Comparison of ENCODE assay signal across 10 cellular contexts in the genomic region with DNA sequence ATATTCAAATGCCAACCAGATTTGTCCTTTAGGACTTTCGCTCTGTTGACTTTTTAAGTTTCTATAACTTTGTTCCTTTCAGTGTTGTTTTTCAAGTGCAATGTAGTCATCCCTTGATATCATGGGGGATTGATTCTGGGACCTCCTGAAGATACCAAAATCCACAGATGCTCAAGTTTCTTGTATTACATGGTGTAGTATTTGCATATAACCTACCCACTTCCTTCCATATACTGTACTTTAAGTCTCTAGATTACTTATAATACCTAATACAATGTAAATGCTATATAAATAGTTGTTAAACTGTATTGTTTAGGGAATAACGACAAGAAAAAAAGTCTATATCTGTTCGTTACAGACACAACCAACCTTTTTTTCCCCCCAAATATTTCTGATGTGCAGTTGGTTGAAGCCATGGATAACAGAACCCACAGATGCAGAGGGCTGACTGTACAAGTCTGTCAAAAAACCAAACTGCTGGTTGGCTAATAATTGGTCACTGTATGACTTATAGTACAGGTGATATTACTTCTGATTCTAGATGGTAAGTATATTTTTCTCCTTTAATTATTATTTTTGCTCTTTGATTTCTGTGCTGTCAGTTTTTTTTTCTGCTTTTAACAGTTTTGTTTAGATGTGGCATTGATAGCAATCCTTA. TPM values are rescaled to one million over a fixed set of nuclear protein-coding genes. Genes with fewer than 3 reads are reported as not detected.
A peak's percentile ranks its signal among the peaks of the same experiment; 100 is the strongest.
DNase-seq lines count a peak whose midpoint lies in the region; ATAC-seq and TF ChIP-seq lines count a peak whose summit lies in the region.
"Had no signal": no experiment of that assay in that cellular context is flagged by ENCODE, and none has a peak within 500 bp of the region (broad histone marks: within the 10 kb centered on the region; RNA-seq: fewer than 3 reads in every experiment).

No MANE protein-coding gene starts in this region.

- H3K27me3 Mint-ChIP-seq in stimulated activated naive CD8-positive, alpha-beta T cell treated with anti-CD3 and anti-CD28 coated beads, Interleukin-15, amount 100 ng/mL, for 72 hours, result no peaks in the 10 kb centered on the region
- H3K27me3 Mint-ChIP-seq: activated CD4-positive, alpha-beta T cell treated with anti-CD3 and anti-CD28 coated beads, Interleukin-2, amount 10 ng/mL, durations not matched to agents 7 days and 5 days had no signal

- ATAC-seq in stimulated activated naive CD8-positive, alpha-beta T cell treated with anti-CD3 and anti-CD28 coated beads, Interleukin-15, amount 100 ng/mL, for 72 hours, result peak; percentile 75
- ATAC-seq in stimulated activated naive CD8-positive, alpha-beta T cell treated with anti-CD3 and anti-CD28 coated beads, Interleukin-15, Interleukin-2, amounts not matched to agents 100 U/mL and 50 U/mL, for 24 hours, result no peak
- ATAC-seq in HG02884 (IDR thresholded peaks at IDR 0.05; ENCODE audit: unreplicated experiment) (peak; percentile 60), upper lobe of right lung (no peak)

- H3K27me3 ChIP-seq in SU-DHL-6 (ENCODE audit: low read length) (no peaks in the 10 kb centered on the region), upper lobe of right lung (no peaks in the 10 kb centered on the region)

- peaks cover 12% of the 10 kb centered on the region; the same call in 1 of the 2 replicates for H3F3A ChIP-seq in SU-DHL-6 (ENCODE audit: insufficient read depth)

- H3K79me2 ChIP-seq in SU-DHL-6 (ENCODE audit: insufficient read depth, low read length), result peaks cover 99% of the 10 kb centered on the region

- DNase-seq in stimulated activated naive CD8-positive, alpha-beta T cell treated with anti-CD3 and anti-CD28 coated beads, Interleukin-15, amount 100 ng/mL, for 72 hours, result no peak
- no peak for DNase-seq in stimulated activated naive CD8-positive, alpha-beta T cell treated with anti-CD3 and anti-CD28 coated beads, Interleukin-15, Interleukin-2, amounts not matched to agents 100 U/mL and 50 U/mL, for 24 hours
- DNase-seq in upper lobe of right lung, result no peak
- no peak for DNase-seq in NCI-H146 (lab: John Stamatoyannopoulos, UW)
- DNase-seq in DMS79 (lab: John Stamatoyannopoulos, UW), result no peak
- DNase-seq: activated CD4-positive, alpha-beta T cell treated with anti-CD3 and anti-CD28 coated beads, Interleukin-2, amount 10 ng/mL, durations not matched to agents 7 days and 5 days had no signal

- peak overlapping the region in 1 of 2 donors; percentile 69 for H3K27ac Mint-ChIP-seq in stimulated activated naive CD8-positive, alpha-beta T cell treated with anti-CD3 and anti-CD28 coated beads, Interleukin-15, amount 100 ng/mL, for 72 hours
- H3K27ac Mint-ChIP-seq: activated CD4-positive, alpha-beta T cell treated with anti-CD3 and anti-CD28 coated beads, Interleukin-2, amount 10 ng/mL, durations not matched to agents 7 days and 5 days had no signal

- H3K9me2 ChIP-seq in SU-DHL-6 (replicated peaks; ENCODE audit: insufficient read depth, low read length), result no peaks in the 10 kb centered on the region

- peak overlapping the region; percentile 48 for H3K4me2 ChIP-seq in SU-DHL-6 (ENCODE audit: low read depth, low read length, poor library complexity, severe bottlenecking)

- no peak overlapping the region for H2AFZ ChIP-seq in SU-DHL-6 (ENCODE audit: low read depth, low read length, severe bottlenecking)

- no peak overlapping the region for H3K9ac ChIP-seq in SU-DHL-6 (ENCODE audit: low read length)

- TF ChIP-seq CTCF in SU-DHL-6 (IDR thresholded peaks at IDR 0.05; ENCODE audit: insufficient read depth, low read length, poor library complexity, severe bottlenecking) (no peak), upper lobe of right lung (IDR thresholded peaks at IDR 0.05) (no peak)

- no peak overlapping the region for H3K4me3 ChIP-seq in SU-DHL-6 (ENCODE audit: insufficient read depth, low read length, poor library complexity, severe bottlenecking)
- no peak overlapping the region for H3K4me3 ChIP-seq in upper lobe of right lung
- H3K4me3 ChIP-seq: prostate gland had no signal

- H3K4me3 Mint-ChIP-seq in stimulated activated naive CD8-positive, alpha-beta T cell treated with anti-CD3 and anti-CD28 coated beads, Interleukin-15, amount 100 ng/mL, for 72 hours, result peak overlapping the region in 1 of 2 donors; percentile 38
- H3K4me3 Mint-ChIP-seq: activated CD4-positive, alpha-beta T cell treated with anti-CD3 and anti-CD28 coated beads, Interleukin-2, amount 10 ng/mL, durations not matched to agents 7 days and 5 days had no signal

- H3K9me3 Mint-ChIP-seq in stimulated activated naive CD8-positive, alpha-beta T cell treated with anti-CD3 and anti-CD28 coated beads, Interleukin-15, amount 100 ng/mL, for 72 hours, result peaks cover 3 to 5% of the 10 kb centered on the region in 2 donors

- peaks cover 29% of the 10 kb centered on the region for H3K4me1 ChIP-seq in upper lobe of right lung
- H3K4me1 ChIP-seq: prostate gland had no signal

- H3K9me3 ChIP-seq in SU-DHL-6 (ENCODE audit: insufficient read depth, low read length), result no peaks in the 10 kb centered on the region
- H3K9me3 ChIP-seq in upper lobe of right lung, result no peaks in the 10 kb centered on the region
- H3K9me3 ChIP-seq: prostate gland had no signal

- H3K4me1 Mint-ChIP-seq in stimulated activated naive CD8-positive, alpha-beta T cell treated with anti-CD3 and anti-CD28 coated beads, Interleukin-15, amount 100 ng/mL, for 72 hours, result peaks cover 62% of the 10 kb centered on the region

- H3K27ac ChIP-seq in SU-DHL-6 (ENCODE audit: low read depth, low read length) (peak overlapping the region; percentile 35), temporal lobe (ENCODE audit: low read depth, low read length) (peak overlapping the region; percentile 91), upper lobe of right lung (no peak overlapping the region)
- H3K27ac ChIP-seq: prostate gland had no signal

- peaks cover 14% of the 10 kb centered on the region for H4K20me1 ChIP-seq in SU-DHL-6 (ENCODE audit: low read depth, low read length)

- intact Hi-C loops in upper lobe of right lung (cut with DNase I), result no loop called here

- H3K36me3 ChIP-seq in SU-DHL-6 (ENCODE audit: low read length) (no peaks in the 10 kb centered on the region), upper lobe of right lung (no peaks in the 10 kb centered on the region)
- H3K36me3 ChIP-seq: prostate gland had no signal

RNA-seq across cellular contexts. Expression of gene FOXN2, which starts 13.8 kb away (rescaled TPM):
- total RNA-seq in temporal lobe (37.9 TPM), upper lobe of right lung (33.8 TPM)

Comparison
In these comparisons a context has a peak if more than half of its experiments do, and no peak if none do; other contexts are left out.
1. ATAC-seq: peak in stimulated activated naive CD8-positive, alpha-beta T cell treated with anti-CD3 and anti-CD28 coated beads, Interleukin-15, amount 100 ng/mL, for 72 hours (single experiment) and HG02884 (single experiment); none in stimulated activated naive CD8-positive, alpha-beta T cell treated with anti-CD3 and anti-CD28 coated beads, Interleukin-15, Interleukin-2, amounts not matched to agents 100 U/mL and 50 U/mL, for 24 hours (single experiment) and upper lobe of right lung (single experiment).